Comparison of ENCODE assay signal across 23 cellular contexts in the genomic region with DNA sequence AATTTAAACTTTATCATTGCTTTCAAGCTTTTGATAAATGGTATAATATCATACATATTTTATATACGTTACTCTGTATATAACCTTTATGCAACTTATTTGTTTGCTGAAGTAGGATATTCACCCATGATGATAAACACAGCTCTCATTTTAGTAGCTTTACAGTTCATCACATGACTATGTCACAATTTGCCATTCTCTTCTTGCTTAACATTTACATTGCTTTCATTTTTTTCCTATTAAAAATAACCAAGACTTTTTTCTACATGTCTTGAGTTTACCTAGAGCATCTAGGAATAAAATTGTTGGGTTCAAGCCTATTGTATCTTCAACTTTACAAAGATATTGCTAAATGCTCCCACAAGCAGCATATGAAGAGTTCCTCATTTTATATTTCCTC. TPM values are rescaled to one million over a fixed set of nuclear protein-coding genes. Genes with fewer than 3 reads are reported as not detected.
DNase-seq lines count a peak whose midpoint lies in the region; ATAC-seq and TF ChIP-seq lines count a peak whose summit lies in the region.
"Had no signal": no experiment of that assay in that cellular context is flagged by ENCODE, and none has a peak within 500 bp of the region (broad histone marks: within the 10 kb centered on the region; RNA-seq: fewer than 3 reads in every experiment).

No MANE protein-coding gene starts in this region.

- no peaks in the 10 kb centered on the region for H3K9me3 ChIP-seq in BLaER1 treated with 17β-estradiol and CSF1 and Interleukin-3, amounts not matched to agents 10 nM and 100 nM (replicated peaks in 1 of 11)
- H3K9me3 ChIP-seq in IMR-90 (ENCODE audit: control insufficient read depth, insufficient read depth, low read length): no peaks in the 10 kb centered on the region
- H3K9me3 ChIP-seq in neutrophil: no peaks in the 10 kb centered on the region
- no peaks in the 10 kb centered on the region for H3K9me3 ChIP-seq in heart right ventricle
- H3K9me3 ChIP-seq: HAP-1, SJSA1 had no signal

- peak overlapping the region in 9 of 11 experiments; percentile 2 to 44 (median 32); a peak in 11 of 22 replicates for H3K27ac ChIP-seq in BLaER1 treated with 17β-estradiol and CSF1 and Interleukin-3, amounts not matched to agents 10 nM and 100 nM
- H3K27ac ChIP-seq in IMR-90 (ENCODE audit: insufficient read depth, low read length) (peak overlapping the region; percentile 67; the same call in 1 of the 2 replicates), neutrophil (peak overlapping the region; percentile 57), heart right ventricle (no peak overlapping the region)
- H3K27ac ChIP-seq: C4-2B, HL-60, SJSA1 had no signal

- no peak overlapping the region for H3K4ac ChIP-seq in IMR-90 (ENCODE audit: low read depth, low read length)

- peaks cover 41 to 87% (median 64%) of the 10 kb centered on the region in 11 experiments for H3K36me3 ChIP-seq in BLaER1 treated with 17β-estradiol and CSF1 and Interleukin-3, amounts not matched to agents 10 nM and 100 nM
- H3K36me3 ChIP-seq in IMR-90 (ENCODE audit: control insufficient read depth, insufficient read depth, low read length): peaks cover 16% of the 10 kb centered on the region
- peaks cover 32% of the 10 kb centered on the region for H3K36me3 ChIP-seq in neutrophil
- peaks cover 0 to 55% (median 0%) of the 10 kb centered on the region in 9 donors for H3K36me3 ChIP-seq in heart right ventricle

- H2BK5ac ChIP-seq in IMR-90 (ENCODE audit: low read depth, low read length, poor library complexity, severe bottlenecking): peak overlapping the region; percentile 77

- no peak overlapping the region for H2BK20ac ChIP-seq in IMR-90 (ENCODE audit: low read depth, low read length)

- H2AK5ac ChIP-seq in IMR-90 (ENCODE audit: low read depth, low read length): no peak overlapping the region

- H2AFZ ChIP-seq in IMR-90 (replicated peaks; ENCODE audit: low read length, poor library complexity): no peak overlapping the region

- H3K14ac ChIP-seq in IMR-90 (replicated peaks; ENCODE audit: low read depth, low read length): no peak overlapping the region

- TF ChIP-seq POLR2A in IMR-90 (IDR thresholded peaks at IDR 0.05; ENCODE audit: low read depth, low read length) (no peak), erythroblast (IDR thresholded peaks at IDR 0.05; ENCODE audit: low read length) (no peak)

- H3K4me3 ChIP-seq in BLaER1 treated with 17β-estradiol and CSF1 and Interleukin-3, amounts not matched to agents 10 nM and 100 nM: no peak overlapping the region
- H3K4me3 ChIP-seq in IMR-90 (ENCODE audit: insufficient read depth, low read depth, low read length) (no peak overlapping the region), cardiac fibroblast (replicated peaks in 1 of 2; ENCODE audit: low read depth in 2 of 2, low read length in 2 of 2) (no peak overlapping the region), neutrophil (ENCODE audit: low read depth in 1 of 2, low read length in 1 of 2) (no peak overlapping the region), heart right ventricle (no peak overlapping the region)
- H3K4me3 ChIP-seq: HAP-1, SJSA1 had no signal

- H4K8ac ChIP-seq in IMR-90 (ENCODE audit: low read depth in 2 of 2, low read length in 2 of 2): no peak overlapping the region

- no TSS peak for BruUV-seq in IMR-90 (replicated peaks; lab: Mats Ljungman, UMichigan)

- TF ChIP-seq CTCF in IMR-90 (conservative IDR thresholded peaks at IDR 0.05; ENCODE audit: low read depth, low read length) (no peak), cardiac fibroblast (IDR thresholded peaks at IDR 0.05; ENCODE audit: low read depth, low read length) (no peak), neutrophil (IDR thresholded peaks at IDR 0.05) (no peak), heart right ventricle (IDR thresholded peaks at IDR 0.05) (no peak)

- H3K27me3 ChIP-seq in BLaER1 treated with 17β-estradiol and CSF1 and Interleukin-3, amounts not matched to agents 10 nM and 100 nM: no peaks in the 10 kb centered on the region
- H3K27me3 ChIP-seq in IMR-90 (ENCODE audit: control insufficient read depth, insufficient read depth, low read length) (no peaks in the 10 kb centered on the region), neutrophil (no peaks in the 10 kb centered on the region), heart right ventricle (no peaks in the 10 kb centered on the region)
- H3K27me3 ChIP-seq: SJSA1 had no signal

- no peak for ATAC-seq in IMR-90 (ENCODE audit: low read depth)
- no peak for ATAC-seq in heart right ventricle
- ATAC-seq: activated CD4-positive, CD25-positive, alpha-beta regulatory T cell treated with anti-CD3 and anti-CD28 coated beads, Interleukin-2, amount 50 U/mL, for 24 hours; activated CD8-positive, alpha-beta T cell treated with anti-CD3 and anti-CD28 coated beads, Interleukin-2, amount 10 ng/mL, durations not matched to agents 7 days and 5 days; left ventricle myocardium superior; right cardiac atrium had no signal

- peak overlapping the region in 4 of 11 experiments; percentile 9 to 69 (median 44); a peak in 4 of 22 replicates for H3K4me2 ChIP-seq in BLaER1 treated with 17β-estradiol and CSF1 and Interleukin-3, amounts not matched to agents 10 nM and 100 nM
- no peak overlapping the region for H3K4me2 ChIP-seq in IMR-90 (ENCODE audit: low read depth, low read length)

- no peak overlapping the region for H3K23ac ChIP-seq in IMR-90 (ENCODE audit: low read depth, low read length)

- H2BK120ac ChIP-seq in IMR-90 (ENCODE audit: low read depth, low read length): no peak overlapping the region

- H3K4me1 ChIP-seq in BLaER1 treated with 17β-estradiol and CSF1 and Interleukin-3, amounts not matched to agents 10 nM and 100 nM: peaks cover 0 to 56% (median 30%) of the 10 kb centered on the region in 10 experiments; a peak in 16 of 20 replicates
- peaks cover 3% of the 10 kb centered on the region; the same call in 1 of the 2 replicates for H3K4me1 ChIP-seq in IMR-90 (ENCODE audit: control insufficient read depth, insufficient read depth, low read length)
- H3K4me1 ChIP-seq in neutrophil (ENCODE audit: control insufficient read depth in 1 of 2, insufficient read depth in 1 of 2, low read depth in 1 of 2, low read length in 1 of 2): peaks cover 11 to 18% of the 10 kb centered on the region in 2 experiments
- peaks cover 0 to 50% (median 10%) of the 10 kb centered on the region in 9 donors for H3K4me1 ChIP-seq in heart right ventricle

- no peak for TF ChIP-seq RAD21 in IMR-90 (IDR thresholded peaks at IDR 0.05; ENCODE audit: low read length)

- H3K9ac ChIP-seq in BLaER1 treated with 17β-estradiol and CSF1 and Interleukin-3, amounts not matched to agents 10 nM and 100 nM: no peak overlapping the region
- no peak overlapping the region for H3K9ac ChIP-seq in IMR-90 (ENCODE audit: low read depth, low read length)

- no peak overlapping the region for H3K56ac ChIP-seq in IMR-90 (ENCODE audit: extremely low read depth, insufficient read depth, low read length)

- peaks cover 8 to 20% of the 10 kb centered on the region in 2 experiments; a peak in 3 of 4 replicates for H3K79me1 ChIP-seq in IMR-90 (ENCODE audit: low read depth in 1 of 2, low read length in 2 of 2)

- peaks cover 4% of the 10 kb centered on the region for H3K9me1 ChIP-seq in IMR-90 (ENCODE audit: insufficient read depth, low read length)

- peak; percentile 52 for DNase-seq in IMR-90
- peak; percentile 54 to 65 for DNase-seq in cardiac fibroblast (ENCODE audit: low read depth in 2 of 2)
- DNase-seq in H4 (ENCODE audit: low spot score): no peak
- DNase-seq in erythroblast (lab: John Stamatoyannopoulos, UW): no peak
- no peak for DNase-seq in heart right ventricle
- DNase-seq: activated CD8-positive, alpha-beta T cell treated with anti-CD3 and anti-CD28 coated beads, Interleukin-2, amount 10 ng/mL, durations not matched to agents 7 days and 5 days; activated naive CD4-positive, alpha-beta T cell treated with anti-CD3 and anti-CD28 coated beads, Interleukin-2, amount 50 U/mL, for 16 hours; activated T-cell treated with anti-CD3 and anti-CD28 coated beads, Interleukin-2, amount 50 U/mL, for 24 hours; DMS153; left ventricle myocardium superior; NCI-H187; NCI-H226; NCI-H82; occipital lobe; OCI-M1; right cardiac atrium had no signal

- dilution Hi-C loops in IMR-90 (cut with HindIII; ENCODE audit: low sequenced_read_pairs, unreplicated experiment): no loop called here

- intact Hi-C loops in IMR-90 (cut with micrococcal nuclease): no loop called here
- intact Hi-C loops in heart right ventricle (cut with DNase I): loop anchor here in 1 of 10 donors (10.0 kb wide), 1 partner anchor 64 kb away; no protein-coding TSS in a partner anchor

- no peak overlapping the region for H4K91ac ChIP-seq in IMR-90 (ENCODE audit: insufficient read depth, low read depth, low read length)

- peaks cover 0 to 83% (median 20%) of the 10 kb centered on the region in 11 experiments; a peak in 14 of 22 replicates for H4K20me1 ChIP-seq in BLaER1 treated with 17β-estradiol and CSF1 and Interleukin-3, amounts not matched to agents 10 nM and 100 nM
- H4K20me1 ChIP-seq in IMR-90 (ENCODE audit: insufficient read depth, low read length): peaks cover 7% of the 10 kb centered on the region; the same call in 1 of the 2 replicates

- H2BK15ac ChIP-seq in IMR-90 (ENCODE audit: low read depth, low read length): no peak overlapping the region

- in situ Hi-C loops in IMR-90 (cut with MboI; ENCODE audit: low sequenced_read_pairs): no loop called here

- CTCF ChIA-PET in IMR-90 (lab: Yijun Ruan, JAX): interaction anchor here (0.8 kb wide), 1 partner anchor 24 kb away, joined by 3 read pairs; no protein-coding TSS in a partner anchor

- POLR2A ChIA-PET in IMR-90 (lab: Charles Lee; ENCODE audit: unreplicated experiment): no interaction called here

- H2AK9ac ChIP-seq in IMR-90 (replicated peaks; ENCODE audit: low read depth, low read length, poor library complexity): no peak overlapping the region

- H3K18ac ChIP-seq in IMR-90 (ENCODE audit: low read depth, low read length): no peak overlapping the region

- WGBS in IMR-90 (ENCODE audit: extremely low coverage in 2 of 2, insufficient read length in 1 of 2), 2 experiments: no CpG with 5 or more reads among the region's 1 CpG
- 92 to 95% methylated on average over 1 of the region's 1 CpG for WGBS in heart right ventricle, 2 donors

- no peak overlapping the region for H4K5ac ChIP-seq in IMR-90 (ENCODE audit: low read depth, low read length)

TF ChIP-seq in IMR-90, 13 proteins besides CTCF, POLR2A, EP300 and RAD21 (continues in another document):
- TF ChIP-seq BHLHE40 (IDR thresholded peaks at IDR 0.05; ENCODE audit: low read depth, low read length): no peak

RNA-seq across cellular contexts. Expression of a gene that starts 54.0 kb away (rescaled TPM):
- total RNA-seq in IMR-90 (2012; rRNA removed) (2.7 and 5.0 TPM in 2 replicates), heart right ventricle (under 1 TPM in 6 of 10 donors, not detected in 4; 0.19 to 0.86 (median 0.29) TPM)
- polyA plus RNA-seq in IMR-90 (2012; rRNA removed) (0.51 and 0.66 TPM in 2 replicates), heart right ventricle (under 1 TPM; 0.19 to 0.22 TPM)
- polyA plus RNA-seq in IMR-90 (2012; cell fraction: cytosol; rRNA removed): 0.12 and 0.13 TPM in 2 replicates
- polyA plus RNA-seq in IMR-90 (2012; cell fraction: nucleus; rRNA removed; ENCODE audit: low replicate concordance): 0.16 and 1.4 TPM in 2 replicates
- total RNA-seq in H4 (2014; rRNA removed; shearing (Covaris generic)): not detected in 2 replicates

Comparison
In these comparisons a context has a peak if more than half of its experiments do, and no peak if none do; other contexts are left out.
1. H3K27ac ChIP-seq: peak in BLaER1 treated with 17β-estradiol and CSF1 and Interleukin-3, amounts not matched to agents 10 nM and 100 nM (9 of 11), IMR-90 (single experiment) and neutrophil (single experiment); none in heart right ventricle (0 of 10).
2. DNase-seq: peak in IMR-90 (single experiment) and cardiac fibroblast (2 of 2); none in H4 (single experiment), erythroblast (0 of 2) and heart right ventricle (0 of 2).